ENCODE assay signal across 22 cellular contexts in genomic region chr4:184980261-184980660, GRCh38. TPM values are rescaled to one million over a fixed set of nuclear protein-coding genes. Genes with fewer than 3 reads are reported as not detected.
"Had no signal": no experiment of that assay in that cellular context is flagged by ENCODE, and none has a peak within 500 bp of the region (broad histone marks: within the 10 kb centered on the region; RNA-seq: fewer than 3 reads in every experiment).

No MANE protein-coding gene starts in this region.

- H3K27me3 Mint-ChIP-seq: stimulated activated naive CD8-positive, alpha-beta T cell treated with anti-CD3 and anti-CD28 coated beads, Interleukin-15, amount 100 ng/mL, for 72 hours had no signal

- H3K9me3 Mint-ChIP-seq: stimulated activated naive CD8-positive, alpha-beta T cell treated with anti-CD3 and anti-CD28 coated beads, Interleukin-15, amount 100 ng/mL, for 72 hours had no signal

- DNase-seq: cortex of kidney; dorsolateral prefrontal cortex; effector CD8-positive, alpha-beta T cell; foreskin fibroblast; mammary epithelial cell; mucosa of descending colon; naive thymus-derived CD8-positive, alpha-beta T cell; sigmoid colon; stimulated activated CD4-positive, alpha-beta T cell treated with anti-CD3 and anti-CD28 coated beads, Interleukin-2, amount 100 ng/mL, for 24 hours; stimulated activated CD4-positive, alpha-beta T cell treated with anti-CD3 and anti-CD28 coated beads, Interleukin-4, amount 100 ng/mL, for 4 hours; stimulated activated naive B cell treated with anti-CD40 and anti-IgM and Interleukin-4, amounts not matched to agents 10 μg/mL and 1 μg/mL and 100 μg/mL, for 72 hours; stimulated activated naive CD8-positive, alpha-beta T cell treated with anti-CD3 and anti-CD28 coated beads, Interleukin-15, amount 100 ng/mL, for 72 hours; transverse colon had no signal

- H3K4me3 Mint-ChIP-seq: naive thymus-derived CD8-positive, alpha-beta T cell; stimulated activated naive B cell treated with anti-CD40 and anti-IgM and Interleukin-4, amounts not matched to agents 10 μg/mL and 1 μg/mL and 100 μg/mL, for 72 hours; stimulated activated naive CD8-positive, alpha-beta T cell treated with anti-CD3 and anti-CD28 coated beads, Interleukin-15, amount 100 ng/mL, for 72 hours had no signal

- H3K4me1 Mint-ChIP-seq: stimulated activated naive B cell treated with anti-CD40 and anti-IgM and Interleukin-4, amounts not matched to agents 10 μg/mL and 1 μg/mL and 100 μg/mL, for 72 hours; stimulated activated naive CD8-positive, alpha-beta T cell treated with anti-CD3 and anti-CD28 coated beads, Interleukin-15, amount 100 ng/mL, for 72 hours had no signal

- H3K27ac Mint-ChIP-seq: naive thymus-derived CD8-positive, alpha-beta T cell; stimulated activated naive B cell treated with anti-CD40 and anti-IgM and Interleukin-4, amounts not matched to agents 10 μg/mL and 1 μg/mL and 100 μg/mL, for 72 hours; stimulated activated naive CD8-positive, alpha-beta T cell treated with anti-CD3 and anti-CD28 coated beads, Interleukin-15, amount 100 ng/mL, for 72 hours had no signal

- H3K36me3 Mint-ChIP-seq: stimulated activated naive B cell treated with anti-CD40 and anti-IgM and Interleukin-4, amounts not matched to agents 10 μg/mL and 1 μg/mL and 100 μg/mL, for 72 hours had no signal

- ATAC-seq: left lobe of liver; mucosa of descending colon; naive thymus-derived CD8-positive, alpha-beta T cell; stimulated activated naive B cell treated with anti-CD40 and anti-IgM and Interleukin-4, amounts not matched to agents 10 μg/mL and 1 μg/mL and 100 μg/mL, for 72 hours; stimulated activated naive CD8-positive, alpha-beta T cell treated with anti-CD3 and anti-CD28 coated beads, Interleukin-15, amount 100 ng/mL, for 72 hours had no signal

RNA-seq across cellular contexts. Expression of gene HELT, which starts 38.0 kb away (rescaled TPM):
- total RNA-seq: dorsolateral prefrontal cortex; hepatocyte; kidney epithelial cell; left lobe of liver; mammary epithelial cell; mucosa of descending colon; naive thymus-derived CD8-positive, alpha-beta T cell; osteocyte; pulmonary artery endothelial cell; right atrium auricular region; sigmoid colon; subcutaneous adipose tissue; thoracic aorta; transverse colon; urinary bladder had no signal
